1 cellular context compared by ENCODE assay signal in the genomic region with DNA sequence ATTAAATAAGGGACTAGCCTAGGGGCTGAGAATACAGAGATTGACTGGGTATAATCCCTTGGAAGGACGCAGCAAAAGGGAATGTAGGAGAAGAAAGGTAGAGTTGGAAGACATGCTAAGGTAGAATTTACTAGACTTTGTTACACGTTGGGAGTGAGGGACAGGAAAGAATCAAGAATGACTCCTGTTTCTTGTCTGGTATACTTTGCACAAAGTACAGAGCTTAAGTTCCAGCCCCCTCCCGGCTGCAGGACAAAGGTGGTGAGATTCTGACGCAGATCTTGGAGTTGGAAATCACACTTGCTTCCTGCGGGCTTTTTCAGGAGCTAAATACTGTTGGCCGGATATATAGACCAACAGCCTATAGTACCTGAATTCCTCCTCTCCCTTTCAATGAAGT.
TF ChIP-seq lines count a peak whose summit lies in the region.

No MANE protein-coding gene starts in this region.

TF ChIP-seq in H1, 55 proteins besides CTCF, POLR2A, EP300 and RAD21:
- TF ChIP-seq TAF7 (optimal IDR thresholded peaks at IDR 0.05; ENCODE audit: borderline replicate concordance, low read depth, low read length) (no peak), FOSL1 (IDR thresholded peaks at IDR 0.05; ENCODE audit: insufficient read depth, low read depth, low read length) (no peak), SIRT6 (IDR thresholded peaks at IDR 0.05; ENCODE audit: low read length) (no peak), POLR2AphosphoS5 (IDR thresholded peaks at IDR 0.05; ENCODE audit: low read depth, low read length) (no peak), GTF2F1 (IDR thresholded peaks at IDR 0.05; ENCODE audit: borderline replicate concordance, low read depth, low read length) (no peak), KDM5A (IDR thresholded peaks at IDR 0.05; ENCODE audit: low read length) (no peak), BRCA1 (IDR thresholded peaks at IDR 0.05; ENCODE audit: low read depth, low read length) (no peak), RNF2 (IDR thresholded peaks at IDR 0.05; ENCODE audit: borderline replicate concordance, low read depth, low read length, missing control alignments, poor library complexity, severe bottlenecking) (no peak), ZNF274 (IDR thresholded peaks at IDR 0.05; ENCODE audit: borderline replicate concordance, extremely low read depth, low read length) (no peak), KDM1A (IDR thresholded peaks at IDR 0.05; ENCODE audit: borderline replicate concordance, low read length) (no peak), TAF1 (IDR thresholded peaks at IDR 0.05; ENCODE audit: low read depth, low read length) (no peak), ASH2L (IDR thresholded peaks at IDR 0.05; ENCODE audit: low read length) (no peak), RFX5 (IDR thresholded peaks at IDR 0.05; ENCODE audit: borderline replicate concordance, low read depth, low read length) (no peak), CTBP2 (IDR thresholded peaks at IDR 0.05; ENCODE audit: borderline replicate concordance, insufficient read depth, insufficient read length, low read length) (no peak)
- TF ChIP-seq, protein P1, sequence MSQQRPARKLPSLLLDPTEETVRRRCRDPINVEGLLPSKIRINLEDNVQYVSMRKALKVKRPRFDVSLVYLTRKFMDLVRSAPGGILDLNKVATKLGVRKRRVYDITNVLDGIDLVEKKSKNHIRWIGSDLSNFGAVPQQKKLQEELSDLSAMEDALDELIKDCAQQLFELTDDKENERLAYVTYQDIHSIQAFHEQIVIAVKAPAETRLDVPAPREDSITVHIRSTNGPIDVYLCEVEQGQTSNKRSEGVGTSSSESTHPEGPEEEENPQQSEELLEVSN (IDR thresholded peaks at IDR 0.05): no peak
